ENCODE assay signal across 2 cellular contexts in the genomic region with DNA sequence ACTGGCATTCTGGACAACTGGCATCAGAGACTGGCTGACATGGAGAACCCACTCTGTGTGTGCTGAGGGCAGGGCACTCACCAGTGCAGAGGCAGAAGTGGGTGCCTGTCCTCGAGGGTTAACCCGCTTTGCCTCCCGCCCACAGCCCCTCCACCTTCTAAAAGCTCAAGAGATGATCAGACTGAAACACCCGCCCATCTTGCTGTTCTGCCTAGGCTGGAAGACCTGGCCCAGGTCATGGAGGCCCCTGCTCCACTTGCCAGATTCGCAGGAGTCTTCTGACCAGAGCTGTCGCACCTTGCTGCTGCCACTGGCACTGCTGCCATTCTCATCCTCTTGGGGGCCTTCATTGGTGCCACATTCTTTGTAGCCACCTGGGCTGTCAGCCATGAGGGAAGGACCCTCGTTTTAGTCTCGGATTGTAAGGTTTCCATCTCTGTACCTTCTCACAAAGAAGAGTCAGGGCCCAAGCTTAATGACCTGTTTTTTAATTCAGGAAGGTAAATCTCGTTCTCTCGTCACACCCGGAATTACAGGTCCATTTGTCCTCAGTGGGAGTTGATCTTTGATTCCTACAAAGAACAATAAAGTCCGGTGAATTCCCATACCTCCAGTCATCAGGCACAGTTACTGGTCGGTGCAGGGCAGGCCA.
TF ChIP-seq lines count a peak whose summit lies in the region.

No MANE protein-coding gene starts in this region.

TF ChIP-seq in SK-N-SH, 30 proteins besides CTCF, POLR2A, EP300 and RAD21 (continued from another document):
- TF ChIP-seq, protein P1, sequence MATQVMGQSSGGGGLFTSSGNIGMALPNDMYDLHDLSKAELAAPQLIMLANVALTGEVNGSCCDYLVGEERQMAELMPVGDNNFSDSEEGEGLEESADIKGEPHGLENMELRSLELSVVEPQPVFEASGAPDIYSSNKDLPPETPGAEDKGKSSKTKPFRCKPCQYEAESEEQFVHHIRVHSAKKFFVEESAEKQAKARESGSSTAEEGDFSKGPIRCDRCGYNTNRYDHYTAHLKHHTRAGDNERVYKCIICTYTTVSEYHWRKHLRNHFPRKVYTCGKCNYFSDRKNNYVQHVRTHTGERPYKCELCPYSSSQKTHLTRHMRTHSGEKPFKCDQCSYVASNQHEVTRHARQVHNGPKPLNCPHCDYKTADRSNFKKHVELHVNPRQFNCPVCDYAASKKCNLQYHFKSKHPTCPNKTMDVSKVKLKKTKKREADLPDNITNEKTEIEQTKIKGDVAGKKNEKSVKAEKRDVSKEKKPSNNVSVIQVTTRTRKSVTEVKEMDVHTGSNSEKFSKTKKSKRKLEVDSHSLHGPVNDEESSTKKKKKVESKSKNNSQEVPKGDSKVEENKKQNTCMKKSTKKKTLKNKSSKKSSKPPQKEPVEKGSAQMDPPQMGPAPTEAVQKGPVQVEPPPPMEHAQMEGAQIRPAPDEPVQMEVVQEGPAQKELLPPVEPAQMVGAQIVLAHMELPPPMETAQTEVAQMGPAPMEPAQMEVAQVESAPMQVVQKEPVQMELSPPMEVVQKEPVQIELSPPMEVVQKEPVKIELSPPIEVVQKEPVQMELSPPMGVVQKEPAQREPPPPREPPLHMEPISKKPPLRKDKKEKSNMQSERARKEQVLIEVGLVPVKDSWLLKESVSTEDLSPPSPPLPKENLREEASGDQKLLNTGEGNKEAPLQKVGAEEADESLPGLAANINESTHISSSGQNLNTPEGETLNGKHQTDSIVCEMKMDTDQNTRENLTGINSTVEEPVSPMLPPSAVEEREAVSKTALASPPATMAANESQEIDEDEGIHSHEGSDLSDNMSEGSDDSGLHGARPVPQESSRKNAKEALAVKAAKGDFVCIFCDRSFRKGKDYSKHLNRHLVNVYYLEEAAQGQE (IDR thresholded peaks at IDR 0.05; ENCODE audit: low read depth, low read length), result no peak
- TF ChIP-seq, protein P2, sequence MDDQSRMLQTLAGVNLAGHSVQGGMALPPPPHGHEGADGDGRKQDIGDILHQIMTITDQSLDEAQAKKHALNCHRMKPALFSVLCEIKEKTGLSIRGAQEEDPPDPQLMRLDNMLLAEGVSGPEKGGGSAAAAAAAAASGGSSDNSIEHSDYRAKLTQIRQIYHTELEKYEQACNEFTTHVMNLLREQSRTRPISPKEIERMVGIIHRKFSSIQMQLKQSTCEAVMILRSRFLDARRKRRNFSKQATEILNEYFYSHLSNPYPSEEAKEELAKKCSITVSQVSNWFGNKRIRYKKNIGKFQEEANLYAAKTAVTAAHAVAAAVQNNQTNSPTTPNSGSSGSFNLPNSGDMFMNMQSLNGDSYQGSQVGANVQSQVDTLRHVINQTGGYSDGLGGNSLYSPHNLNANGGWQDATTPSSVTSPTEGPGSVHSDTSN (IDR thresholded peaks at IDR 0.05), result no peak
- TF ChIP-seq NFIC (IDR thresholded peaks at IDR 0.05; ENCODE audit: borderline replicate concordance), result no peak
- TF ChIP-seq EZH2phosphoT487 (IDR thresholded peaks at IDR 0.05; ENCODE audit: borderline replicate concordance, low read depth), result no peak
- TF ChIP-seq JUND (IDR thresholded peaks at IDR 0.05), result no peak
- TF ChIP-seq YY1 (IDR thresholded peaks at IDR 0.05; ENCODE audit: low read depth), result no peak
- TF ChIP-seq SMC3 (IDR thresholded peaks at IDR 0.05; ENCODE audit: low read depth, low read length), result no peak
- TF ChIP-seq, protein P3, sequence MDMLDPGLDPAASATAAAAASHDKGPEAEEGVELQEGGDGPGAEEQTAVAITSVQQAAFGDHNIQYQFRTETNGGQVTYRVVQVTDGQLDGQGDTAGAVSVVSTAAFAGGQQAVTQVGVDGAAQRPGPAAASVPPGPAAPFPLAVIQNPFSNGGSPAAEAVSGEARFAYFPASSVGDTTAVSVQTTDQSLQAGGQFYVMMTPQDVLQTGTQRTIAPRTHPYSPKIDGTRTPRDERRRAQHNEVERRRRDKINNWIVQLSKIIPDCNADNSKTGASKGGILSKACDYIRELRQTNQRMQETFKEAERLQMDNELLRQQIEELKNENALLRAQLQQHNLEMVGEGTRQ (IDR thresholded peaks at IDR 0.05; ENCODE audit: borderline replicate concordance, low read depth, low read length), result no peak
- TF ChIP-seq MXI1 (IDR thresholded peaks at IDR 0.05; ENCODE audit: low read depth, low read length), result no peak
- TF ChIP-seq TCF12 (IDR thresholded peaks at IDR 0.05), result no peak
- no peak for TF ChIP-seq TAF1 (IDR thresholded peaks at IDR 0.05; ENCODE audit: borderline replicate concordance, low read depth, low read length)
- no peak for TF ChIP-seq NRF1 (IDR thresholded peaks at IDR 0.05; ENCODE audit: low read depth, low read length)
- TF ChIP-seq FOXJ3 (CRISPR knock-in tag; IDR thresholded peaks at IDR 0.05), result no peak
- no peak for TF ChIP-seq CHD2 (IDR thresholded peaks at IDR 0.05; ENCODE audit: low read length, partially characterized antibody)
- TF ChIP-seq POLR2AphosphoS5 (IDR thresholded peaks at IDR 0.05; ENCODE audit: low read depth, low read length), result no peak

TF ChIP-seq in WTC11, 78 proteins besides CTCF, POLR2A, EP300 and RAD21 (continued from another document):
- TF ChIP-seq, protein P4, sequence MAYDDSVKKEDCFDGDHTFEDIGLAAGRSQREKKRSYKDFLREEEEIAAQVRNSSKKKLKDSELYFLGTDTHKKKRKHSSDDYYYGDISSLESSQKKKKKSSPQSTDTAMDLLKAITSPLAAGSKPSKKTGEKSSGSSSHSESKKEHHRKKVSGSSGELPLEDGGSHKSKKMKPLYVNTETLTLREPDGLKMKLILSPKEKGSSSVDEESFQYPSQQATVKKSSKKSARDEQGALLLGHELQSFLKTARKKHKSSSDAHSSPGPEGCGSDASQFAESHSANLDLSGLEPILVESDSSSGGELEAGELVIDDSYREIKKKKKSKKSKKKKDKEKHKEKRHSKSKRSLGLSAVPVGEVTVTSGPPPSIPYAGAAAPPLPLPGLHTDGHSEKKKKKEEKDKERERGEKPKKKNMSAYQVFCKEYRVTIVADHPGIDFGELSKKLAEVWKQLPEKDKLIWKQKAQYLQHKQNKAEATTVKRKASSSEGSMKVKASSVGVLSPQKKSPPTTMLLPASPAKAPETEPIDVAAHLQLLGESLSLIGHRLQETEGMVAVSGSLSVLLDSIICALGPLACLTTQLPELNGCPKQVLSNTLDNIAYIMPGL (CRISPR knock-in tag; IDR thresholded peaks at IDR 0.05), result no peak
- TF ChIP-seq, protein P5, sequence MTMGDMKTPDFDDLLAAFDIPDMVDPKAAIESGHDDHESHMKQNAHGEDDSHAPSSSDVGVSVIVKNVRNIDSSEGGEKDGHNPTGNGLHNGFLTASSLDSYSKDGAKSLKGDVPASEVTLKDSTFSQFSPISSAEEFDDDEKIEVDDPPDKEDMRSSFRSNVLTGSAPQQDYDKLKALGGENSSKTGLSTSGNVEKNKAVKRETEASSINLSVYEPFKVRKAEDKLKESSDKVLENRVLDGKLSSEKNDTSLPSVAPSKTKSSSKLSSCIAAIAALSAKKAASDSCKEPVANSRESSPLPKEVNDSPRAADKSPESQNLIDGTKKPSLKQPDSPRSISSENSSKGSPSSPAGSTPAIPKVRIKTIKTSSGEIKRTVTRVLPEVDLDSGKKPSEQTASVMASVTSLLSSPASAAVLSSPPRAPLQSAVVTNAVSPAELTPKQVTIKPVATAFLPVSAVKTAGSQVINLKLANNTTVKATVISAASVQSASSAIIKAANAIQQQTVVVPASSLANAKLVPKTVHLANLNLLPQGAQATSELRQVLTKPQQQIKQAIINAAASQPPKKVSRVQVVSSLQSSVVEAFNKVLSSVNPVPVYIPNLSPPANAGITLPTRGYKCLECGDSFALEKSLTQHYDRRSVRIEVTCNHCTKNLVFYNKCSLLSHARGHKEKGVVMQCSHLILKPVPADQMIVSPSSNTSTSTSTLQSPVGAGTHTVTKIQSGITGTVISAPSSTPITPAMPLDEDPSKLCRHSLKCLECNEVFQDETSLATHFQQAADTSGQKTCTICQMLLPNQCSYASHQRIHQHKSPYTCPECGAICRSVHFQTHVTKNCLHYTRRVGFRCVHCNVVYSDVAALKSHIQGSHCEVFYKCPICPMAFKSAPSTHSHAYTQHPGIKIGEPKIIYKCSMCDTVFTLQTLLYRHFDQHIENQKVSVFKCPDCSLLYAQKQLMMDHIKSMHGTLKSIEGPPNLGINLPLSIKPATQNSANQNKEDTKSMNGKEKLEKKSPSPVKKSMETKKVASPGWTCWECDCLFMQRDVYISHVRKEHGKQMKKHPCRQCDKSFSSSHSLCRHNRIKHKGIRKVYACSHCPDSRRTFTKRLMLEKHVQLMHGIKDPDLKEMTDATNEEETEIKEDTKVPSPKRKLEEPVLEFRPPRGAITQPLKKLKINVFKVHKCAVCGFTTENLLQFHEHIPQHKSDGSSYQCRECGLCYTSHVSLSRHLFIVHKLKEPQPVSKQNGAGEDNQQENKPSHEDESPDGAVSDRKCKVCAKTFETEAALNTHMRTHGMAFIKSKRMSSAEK (CRISPR knock-in tag; IDR thresholded peaks at IDR 0.05; ENCODE audit: borderline replicate concordance), result no peak
- TF ChIP-seq, protein P6, sequence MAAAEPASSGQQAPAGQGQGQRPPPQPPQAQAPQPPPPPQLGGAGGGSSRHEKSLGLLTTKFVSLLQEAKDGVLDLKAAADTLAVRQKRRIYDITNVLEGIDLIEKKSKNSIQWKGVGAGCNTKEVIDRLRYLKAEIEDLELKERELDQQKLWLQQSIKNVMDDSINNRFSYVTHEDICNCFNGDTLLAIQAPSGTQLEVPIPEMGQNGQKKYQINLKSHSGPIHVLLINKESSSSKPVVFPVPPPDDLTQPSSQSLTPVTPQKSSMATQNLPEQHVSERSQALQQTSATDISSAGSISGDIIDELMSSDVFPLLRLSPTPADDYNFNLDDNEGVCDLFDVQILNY (CRISPR knock-in tag; IDR thresholded peaks at IDR 0.05), result no peak
- TF ChIP-seq, protein P7, sequence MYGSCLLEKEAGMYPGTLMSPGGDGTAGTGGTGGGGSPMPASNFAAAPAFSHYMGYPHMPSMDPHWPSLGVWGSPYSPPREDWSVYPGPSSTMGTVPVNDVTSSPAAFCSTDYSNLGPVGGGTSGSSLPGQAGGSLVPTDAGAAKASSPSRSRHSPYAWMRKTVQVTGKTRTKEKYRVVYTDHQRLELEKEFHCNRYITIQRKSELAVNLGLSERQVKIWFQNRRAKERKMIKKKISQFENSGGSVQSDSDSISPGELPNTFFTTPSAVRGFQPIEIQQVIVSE (CRISPR knock-in tag; IDR thresholded peaks at IDR 0.05; ENCODE audit: borderline replicate concordance), result no peak
- TF ChIP-seq PRRX2 (CRISPR knock-in tag; IDR thresholded peaks at IDR 0.05) (no peak), JAZF1 (CRISPR knock-in tag; IDR thresholded peaks at IDR 0.05) (no peak)
